ENCODE assay signal across 8 cellular contexts in genomic region chr2:169363570-169364150, GRCh38. TPM values are rescaled to one million over a fixed set of nuclear protein-coding genes. Genes with fewer than 3 reads are reported as not detected.
DNase-seq lines count a peak whose midpoint lies in the region; ATAC-seq and TF ChIP-seq lines count a peak whose summit lies in the region.

No MANE protein-coding gene starts in this region.

- peak overlapping the region; percentile 92 to 95 for H3K4me3 Mint-ChIP-seq in CD14-positive monocyte
- H3K4me3 Mint-ChIP-seq in activated naive CD4-positive, alpha-beta T cell treated with anti-CD3 and anti-CD28 coated beads for 36 hours, result peak overlapping the region; percentile 84

- DNase-seq in CD14-positive monocyte (ENCODE audit: low spot score) (no peak), NCI-H526 treated with DMSO at 0.1 percent for 48 hours (lab: John Stamatoyannopoulos, UW) (peak; percentile 32), right atrium auricular region (ENCODE audit: low spot score) (no peak), GM19240 (ENCODE audit: insufficient read length, low spot score) (no peak)
- DNase-seq in activated naive CD4-positive, alpha-beta T cell treated with anti-CD3 and anti-CD28 coated beads for 36 hours, result peak; percentile 63

- peaks cover 43% of the 10 kb centered on the region for H3K4me1 Mint-ChIP-seq in CD14-positive monocyte
- H3K4me1 Mint-ChIP-seq in activated naive CD4-positive, alpha-beta T cell treated with anti-CD3 and anti-CD28 coated beads for 36 hours (ENCODE audit: low read depth), result peaks cover 32% of the 10 kb centered on the region

- CTCF ChIA-PET in activated naive CD4-positive, alpha-beta T cell treated with anti-CD3 and anti-CD28 coated beads for 36 hours (lab: Charles Lee), result interaction anchor here (1.1 kb wide), 1 partner anchor 225 kb away, joined by 3 read pairs; no protein-coding TSS in a partner anchor

- ATAC-seq in GM19438 (IDR thresholded peaks at IDR 0.05; ENCODE audit: low read depth, unreplicated experiment) (peak; percentile 47), GM19328 (IDR thresholded peaks at IDR 0.05; ENCODE audit: unreplicated experiment) (no peak)

- peaks cover 53 to 67% (median 63%) of the 10 kb centered on the region in 3 donors for H3K27me3 Mint-ChIP-seq in CD14-positive monocyte (ENCODE audit: low read depth in 3 of 3)
- H3K27me3 Mint-ChIP-seq in activated naive CD4-positive, alpha-beta T cell treated with anti-CD3 and anti-CD28 coated beads for 36 hours (ENCODE audit: low read depth), result peaks cover 31% of the 10 kb centered on the region

- H3K36me3 ChIP-seq in right atrium auricular region (no peaks in the 10 kb centered on the region), rectal smooth muscle tissue (ENCODE audit: control insufficient read depth, insufficient read depth, low read length) (no peaks in the 10 kb centered on the region)

- H3K27me3 ChIP-seq in right atrium auricular region, result peaks cover 5 to 10% of the 10 kb centered on the region in 2 donors
- peaks cover 20% of the 10 kb centered on the region for H3K27me3 ChIP-seq in rectal smooth muscle tissue (ENCODE audit: control insufficient read depth, insufficient read depth, low read length)

- H3K9ac ChIP-seq in rectal smooth muscle tissue (ENCODE audit: low read length), result no peak overlapping the region

- peaks cover 0 to 24% (median 8%) of the 10 kb centered on the region in 7 donors for H3K9me3 Mint-ChIP-seq in CD14-positive monocyte
- H3K9me3 Mint-ChIP-seq in activated naive CD4-positive, alpha-beta T cell treated with anti-CD3 and anti-CD28 coated beads for 36 hours, result no peaks in the 10 kb centered on the region

- TF ChIP-seq CTCF in CD14-positive monocyte (IDR thresholded peaks at IDR 0.05), result no peak
- no peak for TF ChIP-seq CTCF in right atrium auricular region (IDR thresholded peaks at IDR 0.05)

- no peaks in the 10 kb centered on the region for H3K9me3 ChIP-seq in right atrium auricular region

- H3K36me3 Mint-ChIP-seq in CD14-positive monocyte, result peaks cover 0 to 7% of the 10 kb centered on the region in 2 donors
- H3K36me3 Mint-ChIP-seq in activated naive CD4-positive, alpha-beta T cell treated with anti-CD3 and anti-CD28 coated beads for 36 hours (ENCODE audit: low read depth), result no peaks in the 10 kb centered on the region

- no peak overlapping the region for H3K27ac ChIP-seq in right atrium auricular region
- H3K27ac ChIP-seq in rectal smooth muscle tissue (ENCODE audit: low read depth, low read length), result no peak overlapping the region

- H3K27ac Mint-ChIP-seq in CD14-positive monocyte, result no peak overlapping the region
- H3K27ac Mint-ChIP-seq in activated naive CD4-positive, alpha-beta T cell treated with anti-CD3 and anti-CD28 coated beads for 36 hours, result peak overlapping the region; percentile 57

- peak overlapping the region; percentile 42 to 54 for H3K4me3 ChIP-seq in right atrium auricular region
- peak overlapping the region; percentile 76 for H3K4me3 ChIP-seq in rectal smooth muscle tissue (ENCODE audit: low read length)

- intact Hi-C loops in CD14-positive monocyte (cut with micrococcal nuclease), result no loop called here
- intact Hi-C loops in activated naive CD4-positive, alpha-beta T cell treated with anti-CD3 and anti-CD28 coated beads for 36 hours (cut with micrococcal nuclease), result loop anchor here (2.0 to 10.0 kb wide), 4 partner anchors 115 to 461 kb away; partner anchors contain the start of genes BBS5, CFAP210, METTL5 and PHOSPHO2

- peaks cover 0 to 36% of the 10 kb centered on the region in 2 donors for H3K4me1 ChIP-seq in right atrium auricular region
- H3K4me1 ChIP-seq in rectal smooth muscle tissue (ENCODE audit: control insufficient read depth, insufficient read depth, low read length), result peaks cover 2% of the 10 kb centered on the region

RNA-seq across cellular contexts. Expression of gene LRP2, which starts 1.3 kb away (rescaled TPM):
- not detected for polyA plus RNA-seq in CD14-positive monocyte
- total RNA-seq in activated naive CD4-positive, alpha-beta T cell treated with anti-CD3 and anti-CD28 coated beads for 36 hours, result under 1 TPM; 0.25 to 0.62 TPM
- total RNA-seq in right atrium auricular region, result 10 to 100 TPM in 1 of 2 donors, 1 to 10 TPM in 1; 8.1 to 14.8 TPM

Comparison
In these comparisons a context has a peak if more than half of its experiments do, and no peak if none do; other contexts are left out.
1. DNase-seq: peak in NCI-H526 treated with DMSO at 0.1 percent for 48 hours (single experiment) and activated naive CD4-positive, alpha-beta T cell treated with anti-CD3 and anti-CD28 coated beads for 36 hours (single experiment); none in CD14-positive monocyte (single experiment), right atrium auricular region (single experiment) and GM19240 (single experiment).
2. RNA of gene LRP2, which starts 1.3 kb away (total RNA-seq): 8.1 to 14.8 TPM in right atrium auricular region; 0.25 to 0.62 TPM in activated naive CD4-positive, alpha-beta T cell treated with anti-CD3 and anti-CD28 coated beads for 36 hours; every median in the first group is over 4 times any median in the second.